11 cellular contexts compared by ENCODE assay signal in genomic region chr17:17180141-17180603, GRCh38. TPM values are rescaled to one million over a fixed set of nuclear protein-coding genes. Genes with fewer than 3 reads are reported as not detected.
DNase-seq lines count a peak whose midpoint lies in the region; ATAC-seq and TF ChIP-seq lines count a peak whose summit lies in the region.
"Had no signal": no experiment of that assay in that cellular context is flagged by ENCODE, and none has a peak within 500 bp of the region (broad histone marks: within the 10 kb centered on the region; RNA-seq: fewer than 3 reads in every experiment).

No MANE protein-coding gene starts in this region.

- H3K36me3 ChIP-seq in spleen (peaks cover 0 to 100% (median 83%) of the 10 kb centered on the region in 6 donors), OCI-LY7 (ENCODE audit: insufficient read depth, low read length) (peaks cover 53% of the 10 kb centered on the region)

- no peaks in the 10 kb centered on the region for H4K20me1 ChIP-seq in OCI-LY7 (ENCODE audit: insufficient read depth, low read length)

- H3K4me3 ChIP-seq in spleen, result peak overlapping the region in 1 of 8 donors; percentile 9
- no peak overlapping the region for H3K4me3 ChIP-seq in OCI-LY7 (ENCODE audit: low read depth, low read length, poor library complexity, severe bottlenecking)

- WGBS in spleen, 5 donors, result 92 to 96% (median 94%) methylated on average over 6 to 9 of the region's 9 CpGs

- H3K27ac Mint-ChIP-seq in activated CD8-positive, alpha-beta memory T cell treated with anti-CD3 and anti-CD28 coated beads, Interleukin-2, amount 10 ng/mL, durations not matched to agents 7 days and 5 days, result peak overlapping the region; percentile 98
- H3K27ac Mint-ChIP-seq in activated T-helper 17 cell treated with anti-CD3 and anti-CD28 coated beads, Interleukin-2, amount 50 U/mL, for 72 hours, result peak overlapping the region; percentile 97

- H3K27ac ChIP-seq in spleen, result peak overlapping the region; percentile 13 to 78 (median 49)
- H3K27ac ChIP-seq in OCI-LY7 (ENCODE audit: low read depth, low read length, poor library complexity, severe bottlenecking), result no peak overlapping the region

- no peaks in the 10 kb centered on the region for H3K79me2 ChIP-seq in OCI-LY7 (ENCODE audit: insufficient read depth, low read depth, low read length)

- H3K27me3 ChIP-seq in spleen (replicated peaks in 1 of 7), result no peaks in the 10 kb centered on the region

- no peak for TF ChIP-seq POLR2A in spleen (IDR thresholded peaks at IDR 0.05)

- DNase-seq in activated CD8-positive, alpha-beta memory T cell treated with anti-CD3 and anti-CD28 coated beads, Interleukin-2, amount 10 ng/mL, durations not matched to agents 7 days and 5 days, result peak; percentile 56
- DNase-seq in activated CD8-positive, alpha-beta memory T cell treated with anti-CD3 and anti-CD28 coated beads, Interleukin-2, amount 50 U/mL, for 4 hours, result no peak
- DNase-seq in Right ventricle myocardium superior, result peak; percentile 66
- no peak for DNase-seq in spleen
- DNase-seq in OCI-LY7 (ENCODE audit: low spot score), result no peak
- DNase-seq: NCI-H1092 treated with DMSO at 0.1 percent for 48 hours, NCI-H774, nephron progenitor cell had no signal

- H3K27me3 Mint-ChIP-seq in activated CD8-positive, alpha-beta memory T cell treated with anti-CD3 and anti-CD28 coated beads, Interleukin-2, amount 10 ng/mL, durations not matched to agents 7 days and 5 days, result no peaks in the 10 kb centered on the region
- H3K27me3 Mint-ChIP-seq in activated T-helper 17 cell treated with anti-CD3 and anti-CD28 coated beads, Interleukin-2, amount 50 U/mL, for 72 hours, result no peaks in the 10 kb centered on the region

- H3K4me1 Mint-ChIP-seq in activated CD8-positive, alpha-beta memory T cell treated with anti-CD3 and anti-CD28 coated beads, Interleukin-2, amount 10 ng/mL, durations not matched to agents 7 days and 5 days, result peaks cover 92% of the 10 kb centered on the region
- H3K4me1 Mint-ChIP-seq in activated T-helper 17 cell treated with anti-CD3 and anti-CD28 coated beads, Interleukin-2, amount 50 U/mL, for 72 hours, result peaks cover 60% of the 10 kb centered on the region
- H3K4me1 Mint-ChIP-seq: nephron progenitor cell had no signal

- POLR2A ChIA-PET in OCI-LY7 (lab: Charles Lee), result no interaction called here

- H3K9me3 ChIP-seq in spleen (no peaks in the 10 kb centered on the region), OCI-LY7 (ENCODE audit: low read length) (no peaks in the 10 kb centered on the region)

- peak; percentile 30 for ATAC-seq in activated CD8-positive, alpha-beta memory T cell treated with anti-CD3 and anti-CD28 coated beads, Interleukin-2, amount 10 ng/mL, durations not matched to agents 7 days and 5 days
- peak; percentile 16 for ATAC-seq in activated T-helper 17 cell treated with anti-CD3 and anti-CD28 coated beads, Interleukin-2, amount 50 U/mL, for 72 hours (replicated peaks)
- ATAC-seq in Right ventricle myocardium superior (ENCODE audit: poor library complexity) (peak; percentile 85), GM21825 (IDR thresholded peaks at IDR 0.05; ENCODE audit: unreplicated experiment) (no peak), GM18858 (IDR thresholded peaks at IDR 0.05; ENCODE audit: unreplicated experiment) (no peak)

- BruUV-seq in OCI-LY7 (replicated peaks; lab: Mats Ljungman, UMichigan), result no TSS peak

- no peak overlapping the region for H3K4me2 ChIP-seq in OCI-LY7 (ENCODE audit: low read length)

- no peaks in the 10 kb centered on the region for H3K9me3 Mint-ChIP-seq in activated CD8-positive, alpha-beta memory T cell treated with anti-CD3 and anti-CD28 coated beads, Interleukin-2, amount 10 ng/mL, durations not matched to agents 7 days and 5 days (ENCODE audit: low read depth)
- no peaks in the 10 kb centered on the region for H3K9me3 Mint-ChIP-seq in activated T-helper 17 cell treated with anti-CD3 and anti-CD28 coated beads, Interleukin-2, amount 50 U/mL, for 72 hours
- H3K9me3 Mint-ChIP-seq: nephron progenitor cell had no signal

- TF ChIP-seq CTCF in spleen (IDR thresholded peaks at IDR 0.05 in 8 of 11, conservative IDR thresholded peaks at IDR 0.05 in 3 of 11), result no peak
- TF ChIP-seq CTCF in OCI-LY7 (conservative IDR thresholded peaks at IDR 0.05; ENCODE audit: low read length), result no peak

- CTCF ChIA-PET in activated CD8-positive, alpha-beta memory T cell treated with anti-CD3 and anti-CD28 coated beads, Interleukin-2, amount 10 ng/mL, durations not matched to agents 7 days and 5 days (lab: Charles Lee), result interaction anchor here (0.6 to 1.8 kb wide), 3 partner anchors 9 to 1003 kb away, joined by 3 to 5 read pairs (median 3); partner anchors contain the start of gene ALKBH5
- CTCF ChIA-PET in OCI-LY7 (lab: Charles Lee; ENCODE audit: unreplicated experiment), result no interaction called here

- H3K4me1 ChIP-seq in spleen (peaks cover 12 to 98% (median 49%) of the 10 kb centered on the region in 6 donors), OCI-LY7 (ENCODE audit: insufficient read depth, low read length, poor library complexity, severe bottlenecking) (peaks cover 21% of the 10 kb centered on the region)

- intact Hi-C loops in Right ventricle myocardium superior (cut with DNase I) (no loop called here), spleen (cut with DNase I; ENCODE audit: low total_unique reads) (no loop called here), OCI-LY7 (cut with micrococcal nuclease; ENCODE audit: unreplicated experiment) (no loop called here)

- no peak overlapping the region for H2AFZ ChIP-seq in OCI-LY7 (ENCODE audit: low read length)

- peak overlapping the region; percentile 71 for H3K4me3 Mint-ChIP-seq in activated CD8-positive, alpha-beta memory T cell treated with anti-CD3 and anti-CD28 coated beads, Interleukin-2, amount 10 ng/mL, durations not matched to agents 7 days and 5 days
- H3K4me3 Mint-ChIP-seq in activated T-helper 17 cell treated with anti-CD3 and anti-CD28 coated beads, Interleukin-2, amount 50 U/mL, for 72 hours, result peak overlapping the region; percentile 91
- H3K4me3 Mint-ChIP-seq: nephron progenitor cell had no signal

- H3K9me2 ChIP-seq in OCI-LY7 (ENCODE audit: insufficient read depth, low read length), result no peaks in the 10 kb centered on the region

- H3K36me3 Mint-ChIP-seq in activated CD8-positive, alpha-beta memory T cell treated with anti-CD3 and anti-CD28 coated beads, Interleukin-2, amount 10 ng/mL, durations not matched to agents 7 days and 5 days, result peaks cover 57% of the 10 kb centered on the region
- peaks cover 83% of the 10 kb centered on the region for H3K36me3 Mint-ChIP-seq in activated T-helper 17 cell treated with anti-CD3 and anti-CD28 coated beads, Interleukin-2, amount 50 U/mL, for 72 hours (ENCODE audit: low read depth)

RNA-seq across cellular contexts. Expression of gene PLD6, which starts 26.0 kb away (rescaled TPM):
- total RNA-seq in activated CD8-positive, alpha-beta memory T cell treated with anti-CD3 and anti-CD28 coated beads, Interleukin-2, amount 10 ng/mL, durations not matched to agents 7 days and 5 days, result 10 to 100 TPM in 1 of 2 experiments, 1 to 10 TPM in 1; 5.2 to 12.5 TPM
- total RNA-seq in activated T-helper 17 cell treated with anti-CD3 and anti-CD28 coated beads, Interleukin-2, amount 50 U/mL, for 72 hours, result 10 to 100 TPM; 20.6 to 24.5 TPM
- total RNA-seq in Right ventricle myocardium superior (10.2 TPM), spleen (1 to 10 TPM; 1.4 to 5.6 (median 3.7) TPM), OCI-LY7 (2022) (not detected in 2 replicates)
- polyA plus RNA-seq in spleen, result 1 to 10 TPM; 2.2 to 3.9 (median 3.0) TPM
- total RNA-seq in OCI-LY7 (2014; rRNA removed; shearing (Covaris generic)), result not detected in 2 replicates

RNA-seq across cellular contexts. Expression of gene FLCN, which starts 56.8 kb away (rescaled TPM):
- 10 to 100 TPM; 36.2 to 47.7 TPM for total RNA-seq in activated CD8-positive, alpha-beta memory T cell treated with anti-CD3 and anti-CD28 coated beads, Interleukin-2, amount 10 ng/mL, durations not matched to agents 7 days and 5 days
- 10 to 100 TPM; 30.9 to 50.6 TPM for total RNA-seq in activated T-helper 17 cell treated with anti-CD3 and anti-CD28 coated beads, Interleukin-2, amount 50 U/mL, for 72 hours
- total RNA-seq in Right ventricle myocardium superior (52.3 TPM), spleen (10 to 100 TPM; 53.9 to 91.6 (median 81.5) TPM), OCI-LY7 (2022) (18.1 and 20.5 TPM in 2 replicates)
- 10 to 100 TPM in 1 of 3 donors, 1 to 10 TPM in 2; 9.1 to 34.1 (median 9.9) TPM for polyA plus RNA-seq in spleen
- 12.9 and 20.9 TPM in 2 replicates for total RNA-seq in OCI-LY7 (2014; rRNA removed; shearing (Covaris generic))

Comparison
In these comparisons a context has a peak if more than half of its experiments do, and no peak if none do; other contexts are left out.
1. DNase-seq: peak in activated CD8-positive, alpha-beta memory T cell treated with anti-CD3 and anti-CD28 coated beads, Interleukin-2, amount 10 ng/mL, durations not matched to agents 7 days and 5 days (single experiment) and Right ventricle myocardium superior (single experiment); none in activated CD8-positive, alpha-beta memory T cell treated with anti-CD3 and anti-CD28 coated beads, Interleukin-2, amount 50 U/mL, for 4 hours (single experiment), spleen (single experiment) and OCI-LY7 (single experiment).
2. ATAC-seq: peak in activated CD8-positive, alpha-beta memory T cell treated with anti-CD3 and anti-CD28 coated beads, Interleukin-2, amount 10 ng/mL, durations not matched to agents 7 days and 5 days (single experiment), activated T-helper 17 cell treated with anti-CD3 and anti-CD28 coated beads, Interleukin-2, amount 50 U/mL, for 72 hours (single experiment) and Right ventricle myocardium superior (single experiment); none in GM21825 (single experiment) and GM18858 (single experiment).